Comparison of ENCODE assay signal across 25 cellular contexts in genomic region chrY:9018401-9018800, GRCh38.
"Had no signal": no experiment of that assay in that cellular context is flagged by ENCODE, and none has a peak within 500 bp of the region (broad histone marks: within the 10 kb centered on the region; RNA-seq: fewer than 3 reads in every experiment).

No MANE protein-coding gene starts in this region.

- H3K4me1 Mint-ChIP-seq: endodermal cell had no signal

- H3K4me3 Mint-ChIP-seq: dendritic cell treated with granulocyte-macrophage colony-stimulating factor and Interleukin-4, amounts not matched to agents 40 ng/mL and 50 ng/mL, for 4 days; effector memory CD8-positive, alpha-beta T cell; endodermal cell had no signal

- H3K4me3 ChIP-seq: colonic mucosa, coronary artery, dorsolateral prefrontal cortex, esophagus muscularis mucosa, esophagus squamous epithelium, gastrocnemius medialis, gastroesophageal sphincter, heart left ventricle, heart right ventricle had no signal

- H3K27me3 Mint-ChIP-seq: dendritic cell treated with granulocyte-macrophage colony-stimulating factor and Interleukin-4, amounts not matched to agents 40 ng/mL and 50 ng/mL, for 4 days; effector memory CD8-positive, alpha-beta T cell had no signal

- H3K27ac Mint-ChIP-seq: dendritic cell treated with granulocyte-macrophage colony-stimulating factor and Interleukin-4, amounts not matched to agents 40 ng/mL and 50 ng/mL, for 4 days; effector memory CD8-positive, alpha-beta T cell; endodermal cell had no signal

- H3K4me1 ChIP-seq: colonic mucosa, esophagus muscularis mucosa, esophagus squamous epithelium, foreskin keratinocyte, gastrocnemius medialis, gastroesophageal sphincter, heart left ventricle, heart right ventricle had no signal

- DNase-seq: colonic mucosa; cortex of kidney; dermis blood vessel endothelial cell; dorsolateral prefrontal cortex; effector CD4-positive, alpha-beta T cell; effector CD8-positive, alpha-beta T cell; effector memory CD4-positive, alpha-beta T cell; effector memory CD8-positive, alpha-beta T cell; endodermal cell; erythroblast; esophagus squamous epithelium; foreskin fibroblast; foreskin keratinocyte; foreskin melanocyte; gastrocnemius medialis; glutamatergic neuron; head of caudate nucleus; heart left ventricle; heart right ventricle had no signal

- ATAC-seq: effector memory CD8-positive, alpha-beta T cell; esophagus mucosa; foreskin keratinocyte; gastrocnemius medialis; gastroesophageal sphincter; heart left ventricle; heart right ventricle had no signal

- H3K27ac ChIP-seq: colonic mucosa, coronary artery, dorsolateral prefrontal cortex, epithelial cell of prostate, esophagus muscularis mucosa, esophagus squamous epithelium, foreskin keratinocyte, gastrocnemius medialis, gastroesophageal sphincter, heart left ventricle, heart right ventricle had no signal

- H3K27me3 ChIP-seq: colonic mucosa, dorsolateral prefrontal cortex, esophagus muscularis mucosa, esophagus squamous epithelium, foreskin keratinocyte, gastrocnemius medialis, gastroesophageal sphincter, heart left ventricle, heart right ventricle had no signal

- H3K36me3 ChIP-seq: colonic mucosa, esophagus muscularis mucosa, esophagus squamous epithelium, gastrocnemius medialis, gastroesophageal sphincter, heart left ventricle, heart right ventricle had no signal

- H3K9me3 ChIP-seq: colonic mucosa, esophagus muscularis mucosa, esophagus squamous epithelium, gastrocnemius medialis, gastroesophageal sphincter, heart left ventricle, heart right ventricle had no signal
